ENCODE assay signal across 1 cellular context in genomic region chr11:47355283-47356128, GRCh38.
TF ChIP-seq lines count a peak whose summit lies in the region.

No MANE protein-coding gene starts in this region.

TF ChIP-seq in HEK293, 187 proteins besides CTCF, POLR2A, EP300 and RAD21 (continued from another document and continues in another):
- TF ChIP-seq TSHZ1 (tag by site-specific recombination; IDR thresholded peaks at IDR 0.05; ENCODE audit: borderline replicate concordance) (no peak), BCL6B (tag by site-specific recombination; IDR thresholded peaks at IDR 0.05) (no peak), TCF7L2 (IDR thresholded peaks at IDR 0.05; ENCODE audit: borderline replicate concordance, low read depth, low read length) (peak; percentile 34; the same call in 1 of the 2 replicates), ZNF521 (tag by site-specific recombination; IDR thresholded peaks at IDR 0.05) (no peak), ZSCAN18 (tag by site-specific recombination; IDR thresholded peaks at IDR 0.05) (no peak), ZNF223 (tag by site-specific recombination; IDR thresholded peaks at IDR 0.05) (no peak), ZBTB8A (tag by site-specific recombination; IDR thresholded peaks at IDR 0.05) (peak; percentile 33; the same call in 1 of the 2 replicates), ZSCAN4 (tag by site-specific recombination; IDR thresholded peaks at IDR 0.05) (peak; percentile 93), ZNF776 (tag by site-specific recombination; IDR thresholded peaks at IDR 0.05; ENCODE audit: borderline replicate concordance) (no peak), GLIS1 (tag by site-specific recombination; IDR thresholded peaks at IDR 0.05) (peak; percentile 43), ZNF639 (tag by site-specific recombination; IDR thresholded peaks at IDR 0.05) (peak; percentile 65; the same call in 1 of the 2 replicates), ZNF76 (tag by site-specific recombination; IDR thresholded peaks at IDR 0.05; ENCODE audit: borderline replicate concordance, low read depth) (0 out of 2 replicates have a peak, but pooled peaks have one; percentile 32), KLF16 (tag by site-specific recombination; IDR thresholded peaks at IDR 0.05) (peak; percentile 75), SP7 (tag by site-specific recombination; IDR thresholded peaks at IDR 0.05) (peak; percentile 70), ZNF324 (tag by site-specific recombination; IDR thresholded peaks at IDR 0.05) (no peak), ZBTB17 (tag by site-specific recombination; IDR thresholded peaks at IDR 0.05) (0 out of 2 replicates have a peak, but pooled peaks have one; percentile 21), YY2 (tag by site-specific recombination; IDR thresholded peaks at IDR 0.05) (peak; percentile 26; the same call in 1 of the 2 replicates), KLF10 (tag by site-specific recombination; IDR thresholded peaks at IDR 0.05) (no peak), PRDM4 (tag by site-specific recombination; IDR thresholded peaks at IDR 0.05) (no peak), ZXDB (tag by site-specific recombination; IDR thresholded peaks at IDR 0.05) (peak; percentile 19), ZNF18 (tag by site-specific recombination; IDR thresholded peaks at IDR 0.05) (peak; percentile 92), ZNF600 (tag by site-specific recombination; IDR thresholded peaks at IDR 0.05) (peak; percentile 39; the same call in 1 of the 2 replicates), ZNF391 (tag by site-specific recombination; IDR thresholded peaks at IDR 0.05; ENCODE audit: borderline replicate concordance, low read depth) (peak; percentile 69; the same call in 1 of the 2 replicates), ZSCAN5A (tag by site-specific recombination; IDR thresholded peaks at IDR 0.05) (no peak), ZNF121 (tag by site-specific recombination; IDR thresholded peaks at IDR 0.05) (no peak), WT1 (tag by site-specific recombination; IDR thresholded peaks at IDR 0.05) (no peak), ZNF311 (tag by site-specific recombination; IDR thresholded peaks at IDR 0.05; ENCODE audit: borderline replicate concordance) (no peak), ZNF169 (tag by site-specific recombination; IDR thresholded peaks at IDR 0.05) (0 out of 2 replicates have a peak, but pooled peaks have one; percentile 18), ELK4 (IDR thresholded peaks at IDR 0.05; ENCODE audit: borderline replicate concordance, low read depth, low read length) (no peak), ZNF138 (tag by site-specific recombination; IDR thresholded peaks at IDR 0.05; ENCODE audit: borderline replicate concordance) (no peak), ZNF184 (tag by site-specific recombination; IDR thresholded peaks at IDR 0.05) (no peak), ZNF670 (tag by site-specific recombination; IDR thresholded peaks at IDR 0.05; ENCODE audit: low read depth) (no peak), ZNF404 (tag by site-specific recombination; IDR thresholded peaks at IDR 0.05) (no peak), SALL2 (tag by site-specific recombination; IDR thresholded peaks at IDR 0.05; ENCODE audit: borderline replicate concordance) (no peak), ZNF513 (tag by site-specific recombination; IDR thresholded peaks at IDR 0.05) (no peak), MEIS1 (CRISPR knock-in tag; IDR thresholded peaks at IDR 0.05; ENCODE audit: borderline replicate concordance) (no peak), ZNF654 (tag by site-specific recombination; IDR thresholded peaks at IDR 0.05; ENCODE audit: low read depth) (peak; percentile 100), SCRT2 (tag by site-specific recombination; IDR thresholded peaks at IDR 0.05) (peak; percentile 65; the same call in 1 of the 2 replicates)
